ENCODE assay signal across 23 cellular contexts in the genomic region with DNA sequence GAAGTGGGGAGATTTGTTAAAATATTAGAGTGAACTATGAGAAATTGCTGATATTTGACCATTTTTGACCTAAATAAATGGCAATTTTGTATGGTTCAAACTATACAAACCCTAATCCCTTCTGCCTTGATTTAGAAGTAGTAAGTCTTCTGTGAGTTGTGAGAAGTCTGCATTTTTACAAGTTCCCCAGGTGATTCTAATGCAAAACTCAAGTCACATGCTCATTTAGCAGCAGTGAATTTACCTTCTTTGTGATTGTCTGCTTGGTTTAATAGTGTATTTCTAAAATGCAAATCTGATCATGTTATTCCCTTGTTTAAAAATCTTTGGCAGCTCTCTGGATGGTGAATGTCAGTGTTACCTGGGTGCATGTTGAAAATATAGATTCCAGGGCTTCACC. TPM values are rescaled to one million over a fixed set of nuclear protein-coding genes. Genes with fewer than 3 reads are reported as not detected.
DNase-seq lines count a peak whose midpoint lies in the region; FAIRE-seq and TF ChIP-seq lines count a peak whose summit lies in the region.
"Had no signal": no experiment of that assay in that cellular context is flagged by ENCODE, and none has a peak within 500 bp of the region (broad histone marks: within the 10 kb centered on the region; RNA-seq: fewer than 3 reads in every experiment).

No MANE protein-coding gene starts in this region.

- H2BK120ac ChIP-seq in H1 (replicated peaks; ENCODE audit: low read depth, low read length): no peak overlapping the region

- H3K4me2 ChIP-seq in H1 (ENCODE audit: insufficient read depth in 1 of 2, low read depth in 2 of 2, low read length in 2 of 2): peak overlapping the region; percentile 85 to 86
- H3K4me2 ChIP-seq: BLaER1 treated with 17β-estradiol and CSF1 and Interleukin-3, amounts not matched to agents 10 nM and 100 nM; SK-N-SH had no signal

- H3K4me3 ChIP-seq in NT2/D1 (ENCODE audit: insufficient read length, low read depth) (no peak overlapping the region), H1 (ENCODE audit: extremely low read depth in 1 of 4, insufficient read depth in 2 of 4, low read depth in 3 of 4, low read length in 4 of 4) (peak overlapping the region in 2 of 4 experiments; percentile 7 to 92; a peak in 2 of 8 replicates), spleen (no peak overlapping the region), stomach (no peak overlapping the region)
- H3K4me3 ChIP-seq: BLaER1 treated with 17β-estradiol and CSF1 and Interleukin-3, amounts not matched to agents 10 nM and 100 nM had no signal

- TF ChIP-seq POLR2A in H1 (IDR thresholded peaks at IDR 0.05; ENCODE audit: control extremely low read depth in 1 of 2, low read depth in 2 of 2, low read length in 2 of 2) (no peak), spleen (IDR thresholded peaks at IDR 0.05) (no peak), stomach (IDR thresholded peaks at IDR 0.05) (no peak)

- no peak overlapping the region for H2AK5ac ChIP-seq in H1 (ENCODE audit: low read depth, low read length)

- no peaks in the 10 kb centered on the region for H4K20me1 ChIP-seq in H1 (replicated peaks in 1 of 2; ENCODE audit: control insufficient read depth in 1 of 2, insufficient read depth in 2 of 2, low read length in 2 of 2)
- H4K20me1 ChIP-seq: BLaER1 treated with 17β-estradiol and CSF1 and Interleukin-3, amounts not matched to agents 10 nM and 100 nM had no signal

- H3K4ac ChIP-seq in H1 (replicated peaks; ENCODE audit: insufficient read length, low read depth, low read length): no peak overlapping the region

- no peak overlapping the region for H2BK12ac ChIP-seq in H1 (ENCODE audit: low read depth, low read length)

- no peaks in the 10 kb centered on the region for H3K79me1 ChIP-seq in H1 (ENCODE audit: low read depth, low read length)

- DNase-seq in NT2/D1 (ENCODE audit: low read depth, low spot score) (no peak), H1 (ENCODE audit: low read depth in 1 of 2, low spot score in 2 of 2) (no peak), midbrain (lab: John Stamatoyannopoulos, UW) (peak; percentile 43), spleen (no peak), stomach (no peak), cardiac septum (ENCODE audit: low spot score) (no peak)
- DNase-seq: CD8-positive, alpha-beta memory T cell; HFFc6; KG1; NCI-H1417; NCI-H187; NCI-H2107; NCI-H2227 treated with DMSO at 0.1 percent for 48 hours; NCI-H510A treated with DMSO at 0.1 percent for 48 hours; NCI-H774; SHP77 treated with DMSO at 0.1 percent for 48 hours; SK-N-SH had no signal

- TF ChIP-seq EP300 in H1 (IDR thresholded peaks at IDR 0.05; ENCODE audit: borderline replicate concordance in 1 of 2, low read depth in 2 of 2, low read length in 2 of 2) (no peak), stomach (IDR thresholded peaks at IDR 0.05) (no peak)

- no peak overlapping the region for H2BK15ac ChIP-seq in H1 (ENCODE audit: low read length)

- no peak overlapping the region for H4K5ac ChIP-seq in H1 (ENCODE audit: insufficient read length, low read depth, low read length)

- peaks cover 7% of the 10 kb centered on the region for H3K27me3 ChIP-seq in NT2/D1 (ENCODE audit: insufficient read depth, insufficient read length)
- no peaks in the 10 kb centered on the region for H3K27me3 ChIP-seq in H1 (replicated peaks in 1 of 4; ENCODE audit: control insufficient read depth in 3 of 4, extremely low read depth in 1 of 4, insufficient read depth in 3 of 4, low read length in 3 of 4)
- peaks cover 0 to 68% (median 16%) of the 10 kb centered on the region in 7 donors for H3K27me3 ChIP-seq in spleen (replicated peaks in 1 of 7)
- H3K27me3 ChIP-seq in stomach: peaks cover 0 to 53% (median 16%) of the 10 kb centered on the region in 3 donors
- H3K27me3 ChIP-seq: BLaER1 treated with 17β-estradiol and CSF1 and Interleukin-3, amounts not matched to agents 10 nM and 100 nM had no signal

- H3K9me3 ChIP-seq in NT2/D1 (ENCODE audit: insufficient read depth, low read length): peaks cover 7% of the 10 kb centered on the region
- H3K9me3 ChIP-seq in H1 (ENCODE audit: insufficient read depth in 2 of 2, low read depth in 1 of 2, low read length in 1 of 2): peaks cover 0 to 5% of the 10 kb centered on the region in 2 experiments; a peak in 1 of 4 replicates
- H3K9me3 ChIP-seq in spleen: peaks cover 0 to 9% (median 5%) of the 10 kb centered on the region in 8 donors
- H3K9me3 ChIP-seq in stomach: peaks cover 0 to 8% (median 2%) of the 10 kb centered on the region in 4 donors
- H3K9me3 ChIP-seq: SK-N-SH had no signal

- CTCF ChIA-PET in H1 (lab: Charles Lee; ENCODE audit: partially characterized antibody): interaction anchor here (0.9 to 3.0 kb wide), 7 partner anchors 14 to 198 kb away, joined by 3 to 17 read pairs (median 6); no protein-coding TSS in a partner anchor

- no peaks in the 10 kb centered on the region for H3K4me1 ChIP-seq in NT2/D1 (ENCODE audit: insufficient read depth, insufficient read length)
- H3K4me1 ChIP-seq in H1 (replicated peaks in 1 of 4; ENCODE audit: control insufficient read depth in 3 of 4, insufficient read depth in 4 of 4, low read length in 3 of 4): peaks cover 1 to 24% (median 13%) of the 10 kb centered on the region in 4 experiments; a peak in 5 of 7 replicates
- peaks cover 3 to 20% (median 13%) of the 10 kb centered on the region in 6 donors for H3K4me1 ChIP-seq in spleen
- H3K4me1 ChIP-seq in stomach: peaks cover 4 to 14% (median 12%) of the 10 kb centered on the region in 4 donors
- H3K4me1 ChIP-seq: BLaER1 treated with 17β-estradiol and CSF1 and Interleukin-3, amounts not matched to agents 10 nM and 100 nM had no signal

- peaks cover 0 to 74% of the 10 kb centered on the region in 2 experiments; a peak in 3 of 4 replicates for H3K79me2 ChIP-seq in H1 (ENCODE audit: control insufficient read depth in 1 of 2, insufficient read depth in 2 of 2, low read length in 2 of 2)

- no peak overlapping the region for H4K91ac ChIP-seq in H1 (replicated peaks; ENCODE audit: insufficient read length, low read length)

- H4K8ac ChIP-seq in H1 (ENCODE audit: extremely low read depth, insufficient read depth, low read length): no peak overlapping the region

- TF ChIP-seq RAD21 in H1 (IDR thresholded peaks at IDR 0.05 in 1 of 2, conservative IDR thresholded peaks at IDR 0.05 in 1 of 2; ENCODE audit: low read depth in 2 of 2, low read length in 2 of 2): no peak

- intact Hi-C loops in spleen (cut with DNase I; ENCODE audit: low total_unique reads) (no loop called here), stomach (cut with DNase I; ENCODE audit: low total_unique reads) (no loop called here), cardiac septum (cut with DNase I) (loop anchor here (5.0 to 10.0 kb wide), 2 partner anchors 151 to 199 kb away; no protein-coding TSS in a partner anchor)

- no peak overlapping the region for H3K23ac ChIP-seq in H1 (ENCODE audit: insufficient read length)

- POLR2A ChIA-PET in H1 (lab: Charles Lee; ENCODE audit: partially characterized antibody): no interaction called here

- H3K23me2 ChIP-seq in H1 (ENCODE audit: low read depth, low read length): peaks cover 13% of the 10 kb centered on the region

- no peaks in the 10 kb centered on the region for H3K36me3 ChIP-seq in NT2/D1 (ENCODE audit: insufficient read depth, insufficient read length, low read length)
- H3K36me3 ChIP-seq in H1 (ENCODE audit: control insufficient read depth in 2 of 4, insufficient read depth in 4 of 4, low read length in 3 of 4): no peaks in the 10 kb centered on the region
- no peaks in the 10 kb centered on the region for H3K36me3 ChIP-seq in spleen
- no peaks in the 10 kb centered on the region for H3K36me3 ChIP-seq in stomach
- H3K36me3 ChIP-seq: BLaER1 treated with 17β-estradiol and CSF1 and Interleukin-3, amounts not matched to agents 10 nM and 100 nM had no signal

- H2BK20ac ChIP-seq in H1 (ENCODE audit: low read length): no peak overlapping the region

- no peak overlapping the region for H3K14ac ChIP-seq in H1 (ENCODE audit: insufficient read length)

- no peak overlapping the region for H3K56ac ChIP-seq in H1 (replicated peaks; ENCODE audit: insufficient read length, low read depth, low read length)

- H3K27ac ChIP-seq in H1 (ENCODE audit: low read depth, low read length): no peak overlapping the region
- H3K27ac ChIP-seq in temporal lobe (ENCODE audit: low read depth, low read length): peak overlapping the region; percentile 91
- H3K27ac ChIP-seq in spleen: no peak overlapping the region
- H3K27ac ChIP-seq in stomach: no peak overlapping the region
- H3K27ac ChIP-seq: BLaER1 treated with 17β-estradiol and CSF1 and Interleukin-3, amounts not matched to agents 10 nM and 100 nM had no signal

- no peak overlapping the region for H2AFZ ChIP-seq in H1 (ENCODE audit: low read length)

- FAIRE-seq in H1 (lab: Jason Lieb, UNC): peak; percentile 48
- FAIRE-seq: GM12892, GM18507, H54, HepG2 had no signal

- 0 out of 2 replicates have a peak overlapping the region, but pooled peaks have one; percentile 3 for H2BK5ac ChIP-seq in H1 (ENCODE audit: low read depth, low read length)

- H3K9ac ChIP-seq in NT2/D1 (ENCODE audit: insufficient read length, low read depth): peak overlapping the region; percentile 3
- no peak overlapping the region for H3K9ac ChIP-seq in H1 (replicated peaks in 1 of 4; ENCODE audit: extremely low read depth in 1 of 4, low read depth in 3 of 4, low read length in 3 of 4)
- H3K9ac ChIP-seq: BLaER1 treated with 17β-estradiol and CSF1 and Interleukin-3, amounts not matched to agents 10 nM and 100 nM; SK-N-SH had no signal

- TF ChIP-seq CTCF in H1 (IDR thresholded peaks at IDR 0.05; ENCODE audit: control extremely low read depth in 1 of 3, insufficient read depth in 1 of 3, low read depth in 1 of 3, low read length in 3 of 3) (no peak), spleen (IDR thresholded peaks at IDR 0.05 in 8 of 11, conservative IDR thresholded peaks at IDR 0.05 in 3 of 11) (no peak), stomach (IDR thresholded peaks at IDR 0.05) (no peak)

- no peak overlapping the region for H3K18ac ChIP-seq in H1 (ENCODE audit: extremely low read depth, low read length)

TF ChIP-seq in H1, 55 proteins besides CTCF, POLR2A, EP300 and RAD21 (continues in another document):
- TF ChIP-seq JUND (IDR thresholded peaks at IDR 0.05; ENCODE audit: low read length): no peak

RNA-seq across cellular contexts. Expression of a gene that starts 2.8 kb away (rescaled TPM):
- 38.2 and 43.2 TPM in 2 replicates for total RNA-seq in H1 (2021; fragmentation: NEBNext Ultra II Directional; extraction: Animal tissue kit (Norgen Biotek cat#: 25700))
- polyA plus RNA-seq in H1 (2011; rRNA removed) (27.8 and 53.1 TPM in 2 replicates), spleen (under 1 TPM; 0.02 to 0.16 (median 0.02) TPM), stomach (under 1 TPM in 1 of 3 donors, not detected in 2; 0.05 TPM)
- 24.7 TPM for polyA plus RNA-seq in H1 (2011; cell fraction: cytosol; rRNA removed)
- polyA plus RNA-seq in H1 (2011; cell fraction: nucleus; rRNA removed): 124 TPM
- 20.0 to 43.4 TPM (median 30.2 TPM) in 4 replicates for polyA plus RNA-seq in H1 (2012, experiment 1 of 2)
- polyA plus RNA-seq in H1 (2012, experiment 2 of 2): 5.1 TPM
- polyA plus RNA-seq in H1 (2013, experiment 1 of 2): 34.1 TPM
- polyA plus RNA-seq in H1 (2013, experiment 2 of 2): 32.7 TPM
- polyA minus RNA-seq in H1 (2011; rRNA and poly(A)+ RNA removed): 279 and 422 TPM in 2 replicates
- 46.1 TPM for polyA minus RNA-seq in H1 (2011; cell fraction: cytosol; rRNA and poly(A)+ RNA removed)
- 141 TPM for polyA minus RNA-seq in H1 (2011; cell fraction: nucleus; rRNA and poly(A)+ RNA removed)
- total RNA-seq in temporal lobe (19.7 TPM), spleen (1 to 10 TPM in 2 of 7 donors, under 1 TPM in 5; 0.14 to 2.2 (median 0.70) TPM), stomach (1 to 10 TPM in 1 of 5 donors, under 1 TPM in 1, not detected in 3; under 0.01 to 2.0 TPM), cardiac septum (0.32 TPM)
- total RNA-seq: CD8-positive, alpha-beta memory T cell; HepG2; HFFc6 had no signal
- polyA plus RNA-seq: CD8-positive, alpha-beta memory T cell; HepG2 had no signal
